In the genomic region with DNA sequence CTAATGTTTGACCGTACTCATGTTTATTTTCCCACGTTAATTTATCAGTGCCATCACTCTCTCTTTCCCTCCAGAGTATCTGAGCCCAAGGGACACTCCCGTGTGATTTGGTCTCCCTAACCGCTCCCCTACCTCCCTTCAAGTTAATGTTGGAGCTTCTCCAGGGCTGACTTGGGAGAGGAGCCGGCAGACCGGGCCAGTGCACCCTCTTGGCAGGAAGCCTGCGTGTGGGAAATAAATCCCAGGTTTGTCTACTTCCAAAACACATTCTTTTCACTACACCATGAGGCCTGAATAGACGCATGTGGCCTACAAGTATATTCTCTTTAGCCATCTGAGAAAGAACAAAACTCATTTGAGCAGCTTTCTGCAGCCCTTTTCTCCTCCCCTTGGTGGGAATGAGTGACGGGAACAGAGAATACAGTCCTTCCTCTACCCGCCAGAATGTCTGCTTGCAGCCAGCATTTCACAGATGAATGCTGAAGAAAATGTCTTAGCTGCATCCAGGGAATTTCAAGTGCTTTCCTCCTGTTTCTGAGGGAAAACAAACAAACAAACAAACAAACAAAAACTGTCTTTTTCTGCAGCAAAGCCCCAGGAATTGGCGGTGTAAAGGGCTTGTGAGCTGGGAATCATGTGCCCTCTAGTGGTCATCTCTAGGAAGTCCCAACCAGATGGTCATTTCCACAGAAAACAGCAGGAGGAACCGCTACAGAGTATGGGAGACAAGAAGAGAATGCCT, we compare ENCODE assay signal across 8 cellular contexts. TPM values are rescaled to one million over a fixed set of nuclear protein-coding genes. Genes with fewer than 3 reads are reported as not detected.
DNase-seq lines count a peak whose midpoint lies in the region; ATAC-seq, FAIRE-seq and TF ChIP-seq lines count a peak whose summit lies in the region.

No MANE protein-coding gene starts in this region.

- peaks cover 11% of the 10 kb centered on the region for H3K27me3 ChIP-seq in IMR-90 (ENCODE audit: control insufficient read depth, insufficient read depth, low read length)
- no peaks in the 10 kb centered on the region for H3K27me3 ChIP-seq in kidney epithelial cell (ENCODE audit: control insufficient read depth, insufficient read depth, low read length)

- in situ Hi-C loops in IMR-90 (cut with MboI; ENCODE audit: low sequenced_read_pairs), result loop anchor here (25.0 kb wide), 1 partner anchor 991 kb away; no protein-coding TSS in a partner anchor

- H4K5ac ChIP-seq in IMR-90 (ENCODE audit: low read depth, low read length), result no peak overlapping the region

- H2BK15ac ChIP-seq in IMR-90 (ENCODE audit: low read depth, low read length), result no peak overlapping the region

- no peak overlapping the region for H2AK5ac ChIP-seq in IMR-90 (ENCODE audit: low read depth, low read length)

- H2BK20ac ChIP-seq in IMR-90 (ENCODE audit: low read depth, low read length), result no peak overlapping the region

- H2AFZ ChIP-seq in IMR-90 (replicated peaks; ENCODE audit: low read length, poor library complexity), result peak overlapping the region; percentile 34

- intact Hi-C loops in IMR-90 (cut with micrococcal nuclease), result loop anchor here (1.0 to 10.0 kb wide), 5 partner anchors 295 to 1259 kb away; no protein-coding TSS in a partner anchor

- no peak overlapping the region for H3K4ac ChIP-seq in IMR-90 (ENCODE audit: low read depth, low read length)

- no peak overlapping the region for H4K8ac ChIP-seq in IMR-90 (ENCODE audit: low read depth in 2 of 2, low read length in 2 of 2)

- no peak overlapping the region for H3K14ac ChIP-seq in IMR-90 (replicated peaks; ENCODE audit: low read depth, low read length)

- no peaks in the 10 kb centered on the region for H3K9me3 ChIP-seq in IMR-90 (ENCODE audit: control insufficient read depth, insufficient read depth, low read length)

- H2BK120ac ChIP-seq in IMR-90 (ENCODE audit: low read depth, low read length), result no peak overlapping the region

- dilution Hi-C loops in IMR-90 (cut with HindIII; ENCODE audit: low sequenced_read_pairs, unreplicated experiment), result no loop called here

- DNase-seq in activated naive CD4-positive, alpha-beta T cell treated with Interleukin-2 at 50 U/mL for 16 hours, result peak; percentile 6
- no peak for DNase-seq in activated naive CD4-positive, alpha-beta T cell treated with anti-CD3 and anti-CD28 coated beads, Interleukin-2, amount 50 U/mL, for 16 hours
- peak; percentile 68 for DNase-seq in IMR-90
- DNase-seq in RCC 7860 (ENCODE audit: low spot score), result peak; percentile 28
- peak in 38 of 61 donors; percentile 4 to 63 (median 38) for DNase-seq in caudate nucleus (lab: John Stamatoyannopoulos, UW)
- DNase-seq in kidney epithelial cell (ENCODE audit: low read depth), result no peak
- DNase-seq in stimulated activated naive CD8-positive, alpha-beta T cell treated with anti-CD3 and anti-CD28 coated beads, Interleukin-15, Interleukin-2, amounts not matched to agents 100 U/mL and 50 U/mL, for 24 hours, result peak; percentile 6

- no peak overlapping the region for H3K18ac ChIP-seq in IMR-90 (ENCODE audit: low read depth, low read length)

- no peak overlapping the region for H3K23ac ChIP-seq in IMR-90 (ENCODE audit: low read depth, low read length)

- H3K4me3 ChIP-seq in IMR-90 (ENCODE audit: insufficient read depth, low read depth, low read length) (no peak overlapping the region), kidney epithelial cell (ENCODE audit: low read depth, low read length) (no peak overlapping the region)

- no peaks in the 10 kb centered on the region for H4K20me1 ChIP-seq in IMR-90 (ENCODE audit: insufficient read depth, low read length)

- H3K27ac ChIP-seq in IMR-90 (ENCODE audit: insufficient read depth, low read length) (no peak overlapping the region), caudate nucleus (ENCODE audit: low read depth, low read length) (no peak overlapping the region)

- H3K4me1 ChIP-seq in IMR-90 (ENCODE audit: control insufficient read depth, insufficient read depth, low read length), result no peaks in the 10 kb centered on the region

- no peak overlapping the region for H2BK5ac ChIP-seq in IMR-90 (ENCODE audit: low read depth, low read length, poor library complexity, severe bottlenecking)

- ATAC-seq in GM21723 (IDR thresholded peaks at IDR 0.05; ENCODE audit: unreplicated experiment) (peak; percentile 89), IMR-90 (ENCODE audit: low read depth) (peak; percentile 95)
- no peak for ATAC-seq in stimulated activated naive CD8-positive, alpha-beta T cell treated with anti-CD3 and anti-CD28 coated beads, Interleukin-15, Interleukin-2, amounts not matched to agents 100 U/mL and 50 U/mL, for 24 hours

- CTCF ChIA-PET in IMR-90 (lab: Yijun Ruan, JAX), result interaction anchor here (0.5 to 1.6 kb wide), 18 partner anchors 8 to 749 kb away, joined by 3 to 9 read pairs (median 4); no protein-coding TSS in a partner anchor

- no peaks in the 10 kb centered on the region for H3K79me1 ChIP-seq in IMR-90 (ENCODE audit: low read depth in 1 of 2, low read length in 2 of 2)

- TF ChIP-seq RAD21 in IMR-90 (IDR thresholded peaks at IDR 0.05; ENCODE audit: low read length), result peak; percentile 88

- no peak overlapping the region for H2AK9ac ChIP-seq in IMR-90 (replicated peaks; ENCODE audit: low read depth, low read length, poor library complexity)

- no peak for TF ChIP-seq POLR2A in IMR-90 (IDR thresholded peaks at IDR 0.05; ENCODE audit: low read depth, low read length)

- H3K4me2 ChIP-seq in IMR-90 (ENCODE audit: low read depth, low read length), result peak overlapping the region; percentile 59

- no peak overlapping the region for H4K91ac ChIP-seq in IMR-90 (ENCODE audit: insufficient read depth, low read depth, low read length)

- H3K56ac ChIP-seq in IMR-90 (ENCODE audit: extremely low read depth, insufficient read depth, low read length), result no peak overlapping the region

- no TSS peak for BruUV-seq in IMR-90 (replicated peaks; lab: Mats Ljungman, UMichigan)

- no peaks in the 10 kb centered on the region for H3K9me1 ChIP-seq in IMR-90 (ENCODE audit: insufficient read depth, low read length)

- no peak for FAIRE-seq in RCC 7860 (lab: Jason Lieb, UNC)

- WGBS in IMR-90 (ENCODE audit: extremely low coverage in 2 of 2, insufficient read length in 1 of 2), 2 experiments, result 0% methylated on average over 1 of the region's 12 CpGs; no CpG with 5 or more reads in 1 of the 2 experiments

- no peaks in the 10 kb centered on the region for H3K36me3 ChIP-seq in IMR-90 (ENCODE audit: control insufficient read depth, insufficient read depth, low read length)
- no peaks in the 10 kb centered on the region for H3K36me3 ChIP-seq in kidney epithelial cell (ENCODE audit: control insufficient read depth, insufficient read depth, low read length)

- POLR2A ChIA-PET in IMR-90 (lab: Charles Lee; ENCODE audit: unreplicated experiment), result no interaction called here

- no peak overlapping the region for H3K9ac ChIP-seq in IMR-90 (ENCODE audit: low read depth, low read length)

- TF ChIP-seq CTCF in IMR-90 (conservative IDR thresholded peaks at IDR 0.05; ENCODE audit: low read depth, low read length) (peak; percentile 88), kidney epithelial cell (IDR thresholded peaks at IDR 0.05; ENCODE audit: insufficient read depth, low read length, poor library complexity, severe bottlenecking) (peak; percentile 81)

TF ChIP-seq in IMR-90, 13 proteins besides CTCF, POLR2A, EP300 and RAD21:
- no peak for TF ChIP-seq CHD1 (IDR thresholded peaks at IDR 0.05; ENCODE audit: low read depth, low read length)
- TF ChIP-seq SMC3 (IDR thresholded peaks at IDR 0.05; ENCODE audit: low read depth, low read length), result peak; percentile 79

RNA-seq across cellular contexts. Expression of gene DAPL1, which starts 41.4 kb away (rescaled TPM):
- total RNA-seq in IMR-90 (2012; rRNA removed) (not detected in 2 replicates), kidney epithelial cell (not detected in 2 replicates)
- polyA plus RNA-seq in IMR-90 (2012; rRNA removed), result not detected in 2 replicates
- not detected in 2 replicates for polyA plus RNA-seq in IMR-90 (2012; cell fraction: cytosol; rRNA removed)
- not detected in 2 replicates for polyA plus RNA-seq in IMR-90 (2012; cell fraction: nucleus; rRNA removed; ENCODE audit: low replicate concordance)

Comparison
In these comparisons a context has a peak if more than half of its experiments do, and no peak if none do; other contexts are left out.
1. DNase-seq: peak in activated naive CD4-positive, alpha-beta T cell treated with Interleukin-2 at 50 U/mL for 16 hours (single experiment), IMR-90 (single experiment), RCC 7860 (single experiment), caudate nucleus (38 of 61) and stimulated activated naive CD8-positive, alpha-beta T cell treated with anti-CD3 and anti-CD28 coated beads, Interleukin-15, Interleukin-2, amounts not matched to agents 100 U/mL and 50 U/mL, for 24 hours (single experiment); none in activated naive CD4-positive, alpha-beta T cell treated with anti-CD3 and anti-CD28 coated beads, Interleukin-2, amount 50 U/mL, for 16 hours (single experiment) and kidney epithelial cell (single experiment).